32 cellular contexts compared by ENCODE assay signal in genomic region chr16:67888311-67888710, GRCh38. TPM values are rescaled to one million over a fixed set of nuclear protein-coding genes. Genes with fewer than 3 reads are reported as not detected.
"Had no signal": no experiment of that assay in that cellular context is flagged by ENCODE, and none has a peak within 500 bp of the region (broad histone marks: within the 10 kb centered on the region; RNA-seq: fewer than 3 reads in every experiment).

No MANE protein-coding gene starts in this region.

- H3K27ac Mint-ChIP-seq: activated CD4-positive, alpha-beta memory T cell treated with anti-CD3 and anti-CD28 coated beads, Interleukin-2, amount 10 ng/mL, durations not matched to agents 7 days and 5 days; activated naive CD4-positive, alpha-beta T cell treated with anti-CD3 and anti-CD28 coated beads, Interleukin-2, amount 10 ng/mL, durations not matched to agents 7 days and 5 days; activated naive CD8-positive, alpha-beta T cell treated with anti-CD3 and anti-CD28 coated beads, Interleukin-2, amount 10 ng/mL, durations not matched to agents 7 days and 5 days; T-helper 17 cell; T-helper 2 cell treated with Interferon-gamma antibody and Interleukin-4, amounts not matched to agents 5 μg/mL and 100 μg/mL, for 36 hours; WTC11 had no signal

- H3K4me3 Mint-ChIP-seq: activated CD4-positive, alpha-beta memory T cell treated with anti-CD3 and anti-CD28 coated beads, Interleukin-2, amount 10 ng/mL, durations not matched to agents 7 days and 5 days; activated CD4-positive, alpha-beta T cell treated with anti-CD3 and anti-CD28 coated beads, Interleukin-2, amount 10 ng/mL, durations not matched to agents 7 days and 5 days; activated naive CD4-positive, alpha-beta T cell treated with anti-CD3 and anti-CD28 coated beads, Interleukin-2, amount 10 ng/mL, durations not matched to agents 7 days and 5 days; activated naive CD8-positive, alpha-beta T cell treated with anti-CD3 and anti-CD28 coated beads, Interleukin-2, amount 10 ng/mL, durations not matched to agents 7 days and 5 days; activated T-cell treated with anti-CD3 and anti-CD28 coated beads, Interleukin-2, amount 50 U/mL, for 4 hours; central memory CD8-positive, alpha-beta T cell; T-helper 17 cell; T-helper 2 cell treated with Interferon-gamma antibody and Interleukin-4, amounts not matched to agents 5 μg/mL and 100 μg/mL, for 36 hours; WTC11 had no signal

- DNase-seq: activated CD4-positive, alpha-beta memory T cell treated with anti-CD3 and anti-CD28 coated beads, Interleukin-2, amount 10 ng/mL, durations not matched to agents 7 days and 5 days; activated CD4-positive, alpha-beta T cell treated with anti-CD3 and anti-CD28 coated beads for 1 hour; activated CD4-positive, alpha-beta T cell treated with anti-CD3 and anti-CD28 coated beads for 4 hours; activated CD4-positive, alpha-beta T cell treated with anti-CD3 and anti-CD28 coated beads, Interleukin-2, amount 10 ng/mL, durations not matched to agents 7 days and 5 days; activated CD4-positive, alpha-beta T cell treated with anti-CD3 and anti-CD28 coated beads, Interleukin-2, amount 50 U/mL, for 4 hours; activated CD8-positive, alpha-beta memory T cell treated with anti-CD3 and anti-CD28 coated beads, Interleukin-2, amount 50 U/mL, for 48 hours; activated gamma-delta T cell; activated naive CD4-positive, alpha-beta T cell; activated naive CD4-positive, alpha-beta T cell treated with anti-CD3 and anti-CD28 coated beads, Interleukin-2, amount 10 ng/mL, durations not matched to agents 7 days and 5 days; activated naive CD8-positive, alpha-beta T cell treated with anti-CD3 and anti-CD28 coated beads, Interleukin-2, amount 10 ng/mL, durations not matched to agents 7 days and 5 days; activated T-cell treated with anti-CD3 and anti-CD28 coated beads for 4 hours; activated T-cell treated with anti-CD3 and anti-CD28 coated beads, Interleukin-2, amount 50 U/mL, for 4 hours; brain microvascular endothelial cell; cortex of kidney; dermis blood vessel endothelial cell; effector CD8-positive, alpha-beta T cell; foreskin fibroblast; gastrocnemius medialis; glutamatergic neuron; heart left ventricle; T-helper 1 cell; T-helper 17 cell; T1000 had no signal

- H3K4me3 ChIP-seq: ascending aorta, gastrocnemius medialis, heart left ventricle had no signal

- H3K27me3 ChIP-seq: ascending aorta, brain microvascular endothelial cell, gastrocnemius medialis, heart left ventricle had no signal

- H3K9me3 Mint-ChIP-seq: activated CD4-positive, alpha-beta memory T cell treated with anti-CD3 and anti-CD28 coated beads, Interleukin-2, amount 10 ng/mL, durations not matched to agents 7 days and 5 days; activated CD4-positive, alpha-beta T cell treated with anti-CD3 and anti-CD28 coated beads, Interleukin-2, amount 10 ng/mL, durations not matched to agents 7 days and 5 days; activated naive CD4-positive, alpha-beta T cell treated with anti-CD3 and anti-CD28 coated beads, Interleukin-2, amount 10 ng/mL, durations not matched to agents 7 days and 5 days; activated naive CD4-positive, alpha-beta T cell treated with anti-CD3 and anti-CD28 coated beads, Interleukin-2, amount 50 U/mL, for 72 hours; activated naive CD8-positive, alpha-beta T cell treated with anti-CD3 and anti-CD28 coated beads, Interleukin-2, amount 10 ng/mL, durations not matched to agents 7 days and 5 days; activated T-cell treated with anti-CD3 and anti-CD28 coated beads, Interleukin-2, amount 50 U/mL, for 4 hours; central memory CD8-positive, alpha-beta T cell; T-helper 2 cell treated with Interferon-gamma antibody and Interleukin-4, amounts not matched to agents 5 μg/mL and 100 μg/mL, for 36 hours; WTC11 had no signal

- H3K27ac ChIP-seq: ascending aorta, brain microvascular endothelial cell, epithelial cell of prostate, gastrocnemius medialis, heart left ventricle had no signal

- H3K27me3 Mint-ChIP-seq: activated CD4-positive, alpha-beta memory T cell treated with anti-CD3 and anti-CD28 coated beads, Interleukin-2, amount 10 ng/mL, durations not matched to agents 7 days and 5 days; activated CD4-positive, alpha-beta T cell treated with anti-CD3 and anti-CD28 coated beads, Interleukin-2, amount 10 ng/mL, durations not matched to agents 7 days and 5 days; activated naive CD4-positive, alpha-beta T cell treated with anti-CD3 and anti-CD28 coated beads, Interleukin-2, amount 10 ng/mL, durations not matched to agents 7 days and 5 days; activated naive CD8-positive, alpha-beta T cell treated with anti-CD3 and anti-CD28 coated beads, Interleukin-2, amount 10 ng/mL, durations not matched to agents 7 days and 5 days; central memory CD8-positive, alpha-beta T cell; T-helper 17 cell had no signal

- H3K9me3 ChIP-seq: ascending aorta, gastrocnemius medialis, heart left ventricle had no signal

RNA-seq across cellular contexts. Expression of gene NRN1L, which starts 3.6 kb away (rescaled TPM):
- total RNA-seq: activated T-cell treated with anti-CD3 and anti-CD28 coated beads, Interleukin-2, amount 50 U/mL, for 4 hours; ascending aorta; bronchial epithelial cell; cerebellum; endothelial cell of umbilical vein had no signal
